Comparison of ENCODE assay signal across 23 cellular contexts in genomic region chr6:2719053-2719375, GRCh38.
"Had no signal": no experiment of that assay in that cellular context is flagged by ENCODE, and none has a peak within 500 bp of the region (broad histone marks: within the 10 kb centered on the region; RNA-seq: fewer than 3 reads in every experiment).

No MANE protein-coding gene starts in this region.

- H3K4me3 Mint-ChIP-seq: activated B cell treated with CpG ODN at 0.5 μM for 24 hours; activated CD4-positive, alpha-beta T cell treated with anti-CD3 and anti-CD28 coated beads, Interleukin-2, amount 10 ng/mL, durations not matched to agents 24 days and 14 days; activated CD8-positive, alpha-beta T cell treated with anti-CD3 and anti-CD28 coated beads, Interleukin-2, amount 10 ng/mL, durations not matched to agents 7 days and 5 days; activated naive CD8-positive, alpha-beta T cell; activated T-cell treated with anti-CD3 and anti-CD28 coated beads, Interleukin-2, amount 50 U/mL, for 72 hours; brain; effector memory CD8-positive, alpha-beta T cell; naive thymus-derived CD4-positive, alpha-beta T cell had no signal

- H3K27me3 ChIP-seq: gastrocnemius medialis, heart right ventricle, pancreas, stomach, testis had no signal

- H3K9me3 ChIP-seq: gastrocnemius medialis, mucosa of descending colon, pancreas, stomach, testis had no signal

- H3K4me1 ChIP-seq: pancreas, testis had no signal

- H3K36me3 ChIP-seq: heart right ventricle, pancreas, stomach had no signal

- H3K9me3 Mint-ChIP-seq: effector memory CD8-positive, alpha-beta T cell had no signal

- H3K27ac Mint-ChIP-seq: activated B cell treated with CpG ODN at 0.5 μM for 24 hours; activated CD4-positive, alpha-beta T cell treated with anti-CD3 and anti-CD28 coated beads, Interleukin-2, amount 10 ng/mL, durations not matched to agents 24 days and 14 days; activated CD8-positive, alpha-beta T cell treated with anti-CD3 and anti-CD28 coated beads, Interleukin-2, amount 10 ng/mL, durations not matched to agents 7 days and 5 days; activated naive CD8-positive, alpha-beta T cell; activated T-cell treated with anti-CD3 and anti-CD28 coated beads, Interleukin-2, amount 50 U/mL, for 72 hours; brain; effector memory CD8-positive, alpha-beta T cell; naive thymus-derived CD4-positive, alpha-beta T cell had no signal

- H3K27ac ChIP-seq: epithelial cell of prostate, gastrocnemius medialis, heart right ventricle, pancreas, testis had no signal

- H3K4me3 ChIP-seq: gastrocnemius medialis, heart right ventricle, mucosa of descending colon, pancreas, stomach, testis had no signal

- H3K27me3 Mint-ChIP-seq: activated naive CD8-positive, alpha-beta T cell had no signal

- H3K4me1 Mint-ChIP-seq: activated CD4-positive, alpha-beta T cell treated with anti-CD3 and anti-CD28 coated beads, Interleukin-2, amount 10 ng/mL, durations not matched to agents 24 days and 14 days had no signal

- FAIRE-seq: pancreas, TTC549 had no signal

- DNase-seq: activated B cell treated with CpG ODN at 0.5 μM for 24 hours; activated CD4-positive, alpha-beta T cell treated with anti-CD3 and anti-CD28 coated beads, Interleukin-2, amount 10 ng/mL, durations not matched to agents 24 days and 14 days; activated CD8-positive, alpha-beta memory T cell treated with anti-CD3 and anti-CD28 coated beads, Interleukin-2, amount 50 U/mL, for 4 hours; activated CD8-positive, alpha-beta T cell treated with anti-CD3 and anti-CD28 coated beads, Interleukin-2, amount 10 ng/mL, durations not matched to agents 7 days and 5 days; activated gamma-delta T cell; activated T-cell treated with anti-CD3 and anti-CD28 coated beads, Interleukin-2, amount 50 U/mL, for 72 hours; amygdala; effector memory CD8-positive, alpha-beta T cell; gastrocnemius medialis; heart right ventricle; islet precursor cell; mucosa of descending colon; naive thymus-derived CD4-positive, alpha-beta T cell; pancreas; stimulated activated CD4-positive, alpha-beta T cell treated with anti-CD3 and anti-CD28 coated beads, Interleukin-12 subunit alpha, Interleukin-12 subunit beta, amount 100 ng/mL, for 4 hours; stimulated activated CD4-positive, alpha-beta T cell treated with anti-CD3 and anti-CD28 coated beads, Interleukin-2, amount 100 ng/mL, for 24 hours; stomach; T-helper 2 cell; testis had no signal
